Comparison of ENCODE assay signal across 1 cellular context in the genomic region with DNA sequence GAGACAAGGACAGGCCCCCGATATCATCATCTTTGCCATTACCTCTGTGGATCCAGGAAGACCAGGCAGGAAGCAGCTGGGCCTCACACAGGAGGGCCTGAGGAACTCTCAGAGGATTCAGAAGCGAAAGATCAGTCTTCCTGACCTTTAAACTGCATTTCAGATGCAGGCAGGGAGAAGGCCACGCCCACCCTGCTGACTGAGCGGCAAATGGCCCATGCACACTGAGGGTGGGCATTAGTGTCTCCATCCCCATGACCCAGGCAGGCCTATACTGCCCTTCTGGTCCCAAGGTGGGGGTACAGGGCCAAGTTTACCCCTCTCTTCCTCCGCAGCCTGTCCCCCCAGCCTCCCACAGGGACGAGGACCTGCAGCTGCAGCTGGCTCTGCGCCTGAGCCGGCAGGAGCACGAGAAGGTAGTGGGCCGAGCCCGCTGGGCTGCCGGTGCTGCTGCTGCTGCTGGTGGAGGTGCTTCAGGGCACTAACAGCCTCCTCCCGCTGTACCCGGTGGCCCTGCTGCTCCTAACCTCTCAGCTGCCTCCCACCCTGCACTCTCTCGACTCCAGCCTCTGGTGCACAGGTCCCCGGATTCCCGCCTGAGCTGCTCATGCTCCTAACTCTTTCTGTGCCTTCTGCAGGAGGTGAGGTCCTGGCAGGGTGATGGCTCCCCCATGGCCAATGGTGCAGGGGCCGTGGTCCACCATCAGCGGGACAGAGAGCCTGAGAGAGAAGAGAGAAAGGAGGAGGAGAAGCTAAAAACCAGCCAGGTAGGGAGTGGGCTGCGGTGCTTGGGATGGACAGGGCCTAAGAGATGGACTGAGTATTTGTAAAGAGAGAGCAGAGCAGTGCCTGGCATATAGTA.
TF ChIP-seq lines count a peak whose summit lies in the region.

No MANE protein-coding gene starts in this region.

TF ChIP-seq in HepG2, 621 proteins besides CTCF, POLR2A, EP300 and RAD21 (continued from another document and continues in another):
- TF ChIP-seq, protein P1, sequence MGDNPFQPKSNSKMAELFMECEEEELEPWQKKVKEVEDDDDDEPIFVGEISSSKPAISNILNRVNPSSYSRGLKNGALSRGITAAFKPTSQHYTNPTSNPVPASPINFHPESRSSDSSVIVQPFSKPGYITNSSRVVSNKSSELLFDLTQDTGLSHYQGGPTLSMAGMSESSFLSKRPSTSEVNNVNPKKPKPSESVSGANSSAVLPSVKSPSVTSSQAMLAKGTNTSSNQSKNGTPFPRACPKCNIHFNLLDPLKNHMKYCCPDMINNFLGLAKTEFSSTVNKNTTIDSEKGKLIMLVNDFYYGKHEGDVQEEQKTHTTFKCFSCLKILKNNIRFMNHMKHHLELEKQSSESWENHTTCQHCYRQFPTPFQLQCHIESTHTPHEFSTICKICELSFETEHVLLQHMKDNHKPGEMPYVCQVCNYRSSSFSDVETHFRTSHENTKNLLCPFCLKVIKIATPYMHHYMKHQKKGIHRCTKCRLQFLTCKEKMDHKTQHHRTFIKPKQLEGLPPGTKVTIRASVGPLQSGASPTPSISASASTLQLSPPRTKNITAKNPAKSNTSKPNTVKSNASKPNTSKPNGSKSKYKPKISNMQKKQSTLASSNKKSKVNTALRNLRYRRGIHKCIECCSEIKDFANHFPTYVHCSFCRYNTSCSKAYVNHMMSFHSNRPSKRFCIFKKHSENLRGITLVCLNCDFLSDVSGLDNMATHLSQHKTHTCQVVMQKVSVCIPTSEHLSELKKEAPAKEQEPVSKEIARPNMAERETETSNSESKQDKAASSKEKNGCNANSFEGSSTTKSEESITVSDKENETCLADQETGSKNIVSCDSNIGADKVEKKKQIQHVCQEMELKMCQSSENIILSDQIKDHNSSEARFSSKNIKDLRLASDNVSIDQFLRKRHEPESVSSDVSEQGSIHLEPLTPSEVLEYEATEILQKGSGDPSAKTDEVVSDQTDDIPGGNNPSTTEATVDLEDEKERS (CRISPR knock-in tag; IDR thresholded peaks at IDR 0.05), result no peak
- no peak for TF ChIP-seq SRSF4 (IDR thresholded peaks at IDR 0.05; ENCODE audit: low read depth, low read length, poor library complexity, severe bottlenecking)
- TF ChIP-seq RAD51 (IDR thresholded peaks at IDR 0.05; ENCODE audit: borderline replicate concordance), result no peak
- TF ChIP-seq ZNF468 (CRISPR knock-in tag; IDR thresholded peaks at IDR 0.05), result no peak; the same call in 1 of the 2 replicates
- TF ChIP-seq GATAD2A (CRISPR knock-in tag; IDR thresholded peaks at IDR 0.05), result no peak; the same call in 1 of the 2 replicates
- no peak for TF ChIP-seq HOXA7 (CRISPR knock-in tag; IDR thresholded peaks at IDR 0.05)
- TF ChIP-seq ZKSCAN8 (CRISPR knock-in tag; IDR thresholded peaks at IDR 0.05; ENCODE audit: borderline replicate concordance), result no peak
- no peak for TF ChIP-seq NR2F1 (CRISPR knock-in tag; IDR thresholded peaks at IDR 0.05)
- TF ChIP-seq, protein P2, sequence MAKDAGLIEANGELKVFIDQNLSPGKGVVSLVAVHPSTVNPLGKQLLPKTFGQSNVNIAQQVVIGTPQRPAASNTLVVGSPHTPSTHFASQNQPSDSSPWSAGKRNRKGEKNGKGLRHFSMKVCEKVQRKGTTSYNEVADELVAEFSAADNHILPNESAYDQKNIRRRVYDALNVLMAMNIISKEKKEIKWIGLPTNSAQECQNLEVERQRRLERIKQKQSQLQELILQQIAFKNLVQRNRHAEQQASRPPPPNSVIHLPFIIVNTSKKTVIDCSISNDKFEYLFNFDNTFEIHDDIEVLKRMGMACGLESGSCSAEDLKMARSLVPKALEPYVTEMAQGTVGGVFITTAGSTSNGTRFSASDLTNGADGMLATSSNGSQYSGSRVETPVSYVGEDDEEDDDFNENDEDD (CRISPR knock-in tag; IDR thresholded peaks at IDR 0.05; ENCODE audit: borderline replicate concordance), result peak; percentile 59; the same call in 1 of the 2 replicates
- peak; percentile 73; the same call in 1 of the 2 replicates for TF ChIP-seq ZNF230 (CRISPR knock-in tag; IDR thresholded peaks at IDR 0.05)
- TF ChIP-seq SPEN (CRISPR knock-in tag; IDR thresholded peaks at IDR 0.05; ENCODE audit: low read depth), result peak; percentile 60
- no peak for TF ChIP-seq ZIK1 (CRISPR knock-in tag; IDR thresholded peaks at IDR 0.05; ENCODE audit: borderline replicate concordance, low read depth)
- TF ChIP-seq HMG20B (CRISPR knock-in tag; conservative IDR thresholded peaks at IDR 0.05), result no peak
- no peak for TF ChIP-seq ATF1 (CRISPR knock-in tag; IDR thresholded peaks at IDR 0.05)
- TF ChIP-seq ZNF546 (CRISPR knock-in tag; conservative IDR thresholded peaks at IDR 0.05), result no peak
- no peak for TF ChIP-seq FIP1L1 (IDR thresholded peaks at IDR 0.05; ENCODE audit: borderline replicate concordance, insufficient read depth, low read depth, low read length)
- TF ChIP-seq DR1 (CRISPR knock-in tag; IDR thresholded peaks at IDR 0.05), result no peak
- TF ChIP-seq, protein P3, sequence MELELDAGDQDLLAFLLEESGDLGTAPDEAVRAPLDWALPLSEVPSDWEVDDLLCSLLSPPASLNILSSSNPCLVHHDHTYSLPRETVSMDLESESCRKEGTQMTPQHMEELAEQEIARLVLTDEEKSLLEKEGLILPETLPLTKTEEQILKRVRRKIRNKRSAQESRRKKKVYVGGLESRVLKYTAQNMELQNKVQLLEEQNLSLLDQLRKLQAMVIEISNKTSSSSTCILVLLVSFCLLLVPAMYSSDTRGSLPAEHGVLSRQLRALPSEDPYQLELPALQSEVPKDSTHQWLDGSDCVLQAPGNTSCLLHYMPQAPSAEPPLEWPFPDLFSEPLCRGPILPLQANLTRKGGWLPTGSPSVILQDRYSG (CRISPR knock-in tag; IDR thresholded peaks at IDR 0.05), result no peak
- TF ChIP-seq FOSL2 (CRISPR knock-in tag; IDR thresholded peaks at IDR 0.05), result 0 out of 2 replicates have a peak, but pooled peaks have one; percentile 21
- TF ChIP-seq, protein P4, sequence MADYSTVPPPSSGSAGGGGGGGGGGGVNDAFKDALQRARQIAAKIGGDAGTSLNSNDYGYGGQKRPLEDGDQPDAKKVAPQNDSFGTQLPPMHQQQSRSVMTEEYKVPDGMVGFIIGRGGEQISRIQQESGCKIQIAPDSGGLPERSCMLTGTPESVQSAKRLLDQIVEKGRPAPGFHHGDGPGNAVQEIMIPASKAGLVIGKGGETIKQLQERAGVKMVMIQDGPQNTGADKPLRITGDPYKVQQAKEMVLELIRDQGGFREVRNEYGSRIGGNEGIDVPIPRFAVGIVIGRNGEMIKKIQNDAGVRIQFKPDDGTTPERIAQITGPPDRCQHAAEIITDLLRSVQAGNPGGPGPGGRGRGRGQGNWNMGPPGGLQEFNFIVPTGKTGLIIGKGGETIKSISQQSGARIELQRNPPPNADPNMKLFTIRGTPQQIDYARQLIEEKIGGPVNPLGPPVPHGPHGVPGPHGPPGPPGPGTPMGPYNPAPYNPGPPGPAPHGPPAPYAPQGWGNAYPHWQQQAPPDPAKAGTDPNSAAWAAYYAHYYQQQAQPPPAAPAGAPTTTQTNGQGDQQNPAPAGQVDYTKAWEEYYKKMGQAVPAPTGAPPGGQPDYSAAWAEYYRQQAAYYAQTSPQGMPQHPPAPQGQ (CRISPR knock-in tag; IDR thresholded peaks at IDR 0.05; ENCODE audit: borderline replicate concordance), result no peak
- TF ChIP-seq ATF7-NPFF (CRISPR knock-in tag; IDR thresholded peaks at IDR 0.05; ENCODE audit: low read depth), result no peak; the same call in 1 of the 2 replicates
- no peak for TF ChIP-seq MZF1 (CRISPR knock-in tag; IDR thresholded peaks at IDR 0.05; ENCODE audit: borderline replicate concordance)
- peak; percentile 59; the same call in 1 of the 2 replicates for TF ChIP-seq SP4 (CRISPR knock-in tag; IDR thresholded peaks at IDR 0.05)
- no peak for TF ChIP-seq GABPA (IDR thresholded peaks at IDR 0.05; ENCODE audit: low read depth, low read length)
- no peak for TF ChIP-seq GABPA (CRISPR knock-in tag; IDR thresholded peaks at IDR 0.05; ENCODE audit: low read depth)
- peak; percentile 78; the same call in 1 of the 2 replicates for TF ChIP-seq ZNF350 (CRISPR knock-in tag; IDR thresholded peaks at IDR 0.05; ENCODE audit: borderline replicate concordance, low read depth)
- no peak for TF ChIP-seq ZNF746 (CRISPR knock-in tag; IDR thresholded peaks at IDR 0.05)
- TF ChIP-seq SETDB1 (CRISPR knock-in tag; IDR thresholded peaks at IDR 0.05; ENCODE audit: borderline replicate concordance), result no peak
- no peak for TF ChIP-seq FOXP1 (IDR thresholded peaks at IDR 0.05)
- no peak for TF ChIP-seq FOXP1 (CRISPR knock-in tag; IDR thresholded peaks at IDR 0.05)
- no peak for TF ChIP-seq ZNF878 (CRISPR knock-in tag; IDR thresholded peaks at IDR 0.05)
- TF ChIP-seq, protein P5, sequence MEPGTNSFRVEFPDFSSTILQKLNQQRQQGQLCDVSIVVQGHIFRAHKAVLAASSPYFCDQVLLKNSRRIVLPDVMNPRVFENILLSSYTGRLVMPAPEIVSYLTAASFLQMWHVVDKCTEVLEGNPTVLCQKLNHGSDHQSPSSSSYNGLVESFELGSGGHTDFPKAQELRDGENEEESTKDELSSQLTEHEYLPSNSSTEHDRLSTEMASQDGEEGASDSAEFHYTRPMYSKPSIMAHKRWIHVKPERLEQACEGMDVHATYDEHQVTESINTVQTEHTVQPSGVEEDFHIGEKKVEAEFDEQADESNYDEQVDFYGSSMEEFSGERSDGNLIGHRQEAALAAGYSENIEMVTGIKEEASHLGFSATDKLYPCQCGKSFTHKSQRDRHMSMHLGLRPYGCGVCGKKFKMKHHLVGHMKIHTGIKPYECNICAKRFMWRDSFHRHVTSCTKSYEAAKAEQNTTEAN (CRISPR knock-in tag; conservative IDR thresholded peaks at IDR 0.05), result no peak
- no peak for TF ChIP-seq ELF4 (CRISPR knock-in tag; IDR thresholded peaks at IDR 0.05; ENCODE audit: borderline replicate concordance)
- no peak for TF ChIP-seq REPIN1 (CRISPR knock-in tag; IDR thresholded peaks at IDR 0.05; ENCODE audit: borderline replicate concordance, low read depth)
- TF ChIP-seq, protein P6, sequence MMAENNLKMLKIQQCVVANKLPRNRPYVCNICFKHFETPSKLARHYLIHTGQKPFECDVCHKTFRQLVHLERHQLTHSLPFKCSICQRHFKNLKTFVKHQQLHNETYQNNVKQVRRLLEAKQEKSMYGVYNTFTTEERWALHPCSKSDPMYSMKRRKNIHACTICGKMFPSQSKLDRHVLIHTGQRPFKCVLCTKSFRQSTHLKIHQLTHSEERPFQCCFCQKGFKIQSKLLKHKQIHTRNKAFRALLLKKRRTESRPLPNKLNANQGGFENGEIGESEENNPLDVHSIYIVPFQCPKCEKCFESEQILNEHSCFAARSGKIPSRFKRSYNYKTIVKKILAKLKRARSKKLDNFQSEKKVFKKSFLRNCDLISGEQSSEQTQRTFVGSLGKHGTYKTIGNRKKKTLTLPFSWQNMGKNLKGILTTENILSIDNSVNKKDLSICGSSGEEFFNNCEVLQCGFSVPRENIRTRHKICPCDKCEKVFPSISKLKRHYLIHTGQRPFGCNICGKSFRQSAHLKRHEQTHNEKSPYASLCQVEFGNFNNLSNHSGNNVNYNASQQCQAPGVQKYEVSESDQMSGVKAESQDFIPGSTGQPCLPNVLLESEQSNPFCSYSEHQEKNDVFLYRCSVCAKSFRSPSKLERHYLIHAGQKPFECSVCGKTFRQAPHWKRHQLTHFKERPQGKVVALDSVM (CRISPR knock-in tag; IDR thresholded peaks at IDR 0.05), result peak; percentile 34; the same call in 1 of the 2 replicates
- no peak for TF ChIP-seq BHLHE40 (IDR thresholded peaks at IDR 0.05; ENCODE audit: low read length)
- TF ChIP-seq, protein P7, sequence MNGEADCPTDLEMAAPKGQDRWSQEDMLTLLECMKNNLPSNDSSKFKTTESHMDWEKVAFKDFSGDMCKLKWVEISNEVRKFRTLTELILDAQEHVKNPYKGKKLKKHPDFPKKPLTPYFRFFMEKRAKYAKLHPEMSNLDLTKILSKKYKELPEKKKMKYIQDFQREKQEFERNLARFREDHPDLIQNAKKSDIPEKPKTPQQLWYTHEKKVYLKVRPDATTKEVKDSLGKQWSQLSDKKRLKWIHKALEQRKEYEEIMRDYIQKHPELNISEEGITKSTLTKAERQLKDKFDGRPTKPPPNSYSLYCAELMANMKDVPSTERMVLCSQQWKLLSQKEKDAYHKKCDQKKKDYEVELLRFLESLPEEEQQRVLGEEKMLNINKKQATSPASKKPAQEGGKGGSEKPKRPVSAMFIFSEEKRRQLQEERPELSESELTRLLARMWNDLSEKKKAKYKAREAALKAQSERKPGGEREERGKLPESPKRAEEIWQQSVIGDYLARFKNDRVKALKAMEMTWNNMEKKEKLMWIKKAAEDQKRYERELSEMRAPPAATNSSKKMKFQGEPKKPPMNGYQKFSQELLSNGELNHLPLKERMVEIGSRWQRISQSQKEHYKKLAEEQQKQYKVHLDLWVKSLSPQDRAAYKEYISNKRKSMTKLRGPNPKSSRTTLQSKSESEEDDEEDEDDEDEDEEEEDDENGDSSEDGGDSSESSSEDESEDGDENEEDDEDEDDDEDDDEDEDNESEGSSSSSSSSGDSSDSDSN (CRISPR knock-in tag; IDR thresholded peaks at IDR 0.05), result peak; percentile 72; the same call in 1 of the 2 replicates
- peak; percentile 48 for TF ChIP-seq ZNF883 (CRISPR knock-in tag; IDR thresholded peaks at IDR 0.05; ENCODE audit: not compliant biosample characterization)
- TF ChIP-seq, protein P8, sequence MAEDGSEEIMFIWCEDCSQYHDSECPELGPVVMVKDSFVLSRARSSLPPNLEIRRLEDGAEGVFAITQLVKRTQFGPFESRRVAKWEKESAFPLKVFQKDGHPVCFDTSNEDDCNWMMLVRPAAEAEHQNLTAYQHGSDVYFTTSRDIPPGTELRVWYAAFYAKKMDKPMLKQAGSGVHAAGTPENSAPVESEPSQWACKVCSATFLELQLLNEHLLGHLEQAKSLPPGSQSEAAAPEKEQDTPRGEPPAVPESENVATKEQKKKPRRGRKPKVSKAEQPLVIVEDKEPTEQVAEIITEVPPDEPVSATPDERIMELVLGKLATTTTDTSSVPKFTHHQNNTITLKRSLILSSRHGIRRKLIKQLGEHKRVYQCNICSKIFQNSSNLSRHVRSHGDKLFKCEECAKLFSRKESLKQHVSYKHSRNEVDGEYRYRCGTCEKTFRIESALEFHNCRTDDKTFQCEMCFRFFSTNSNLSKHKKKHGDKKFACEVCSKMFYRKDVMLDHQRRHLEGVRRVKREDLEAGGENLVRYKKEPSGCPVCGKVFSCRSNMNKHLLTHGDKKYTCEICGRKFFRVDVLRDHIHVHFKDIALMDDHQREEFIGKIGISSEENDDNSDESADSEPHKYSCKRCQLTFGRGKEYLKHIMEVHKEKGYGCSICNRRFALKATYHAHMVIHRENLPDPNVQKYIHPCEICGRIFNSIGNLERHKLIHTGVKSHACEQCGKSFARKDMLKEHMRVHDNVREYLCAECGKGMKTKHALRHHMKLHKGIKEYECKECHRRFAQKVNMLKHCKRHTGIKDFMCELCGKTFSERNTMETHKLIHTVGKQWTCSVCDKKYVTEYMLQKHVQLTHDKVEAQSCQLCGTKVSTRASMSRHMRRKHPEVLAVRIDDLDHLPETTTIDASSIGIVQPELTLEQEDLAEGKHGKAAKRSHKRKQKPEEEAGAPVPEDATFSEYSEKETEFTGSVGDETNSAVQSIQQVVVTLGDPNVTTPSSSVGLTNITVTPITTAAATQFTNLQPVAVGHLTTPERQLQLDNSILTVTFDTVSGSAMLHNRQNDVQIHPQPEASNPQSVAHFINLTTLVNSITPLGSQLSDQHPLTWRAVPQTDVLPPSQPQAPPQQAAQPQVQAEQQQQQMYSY (CRISPR knock-in tag; IDR thresholded peaks at IDR 0.05), result no peak
- TF ChIP-seq ZZZ3 (CRISPR knock-in tag; IDR thresholded peaks at IDR 0.05; ENCODE audit: borderline replicate concordance), result no peak
- no peak for TF ChIP-seq PCBP2 (optimal IDR thresholded peaks at IDR 0.05; ENCODE audit: low read depth, low read length, poor library complexity, severe bottlenecking)
- no peak for TF ChIP-seq TCF7L2 (IDR thresholded peaks at IDR 0.05; ENCODE audit: low read depth, low read length)
- TF ChIP-seq ZBTB42 (CRISPR knock-in tag; IDR thresholded peaks at IDR 0.05), result no peak
- TF ChIP-seq ZNF652 (CRISPR knock-in tag; IDR thresholded peaks at IDR 0.05; ENCODE audit: borderline replicate concordance, low read depth), result no peak
- TF ChIP-seq DNMT1 (CRISPR knock-in tag; IDR thresholded peaks at IDR 0.05), result peak; percentile 88; the same call in 1 of the 2 replicates
